In genomic region chr7:2555121-2556052, GRCh38 we compare ENCODE assay signal across 1 cellular context.
TF ChIP-seq lines count a peak whose summit lies in the region.

Gene BRAT1 (minus strand): TSS chr7:2555524. CDS start chr7:2554431, 1,093 bp downstream.

TF ChIP-seq in HEK293, 187 proteins besides CTCF, POLR2A, EP300 and RAD21 (continued from another document):
- TF ChIP-seq ZNF157 (tag by site-specific recombination; IDR thresholded peaks at IDR 0.05) = no peak
- no peak for TF ChIP-seq ZNF488 (tag by site-specific recombination; IDR thresholded peaks at IDR 0.05)
- peak; percentile 86 for TF ChIP-seq ZNF335 (tag by site-specific recombination; conservative IDR thresholded peaks at IDR 0.05)
- peak; percentile 29; the same call in 1 of the 2 replicates for TF ChIP-seq ZXDB (tag by site-specific recombination; IDR thresholded peaks at IDR 0.05)
- TF ChIP-seq ZBTB26 (tag by site-specific recombination; optimal IDR thresholded peaks at IDR 0.05) = peak; percentile 62
- 0 out of 2 replicates have a peak, but pooled peaks have one; percentile 18 for TF ChIP-seq ZNF449 (tag by site-specific recombination; IDR thresholded peaks at IDR 0.05)
- peak; percentile 89 for TF ChIP-seq ZBTB8A (tag by site-specific recombination; IDR thresholded peaks at IDR 0.05)
- 0 out of 2 replicates have a peak, but pooled peaks have one; percentile 26 for TF ChIP-seq KLF1 (tag by site-specific recombination; IDR thresholded peaks at IDR 0.05)
- no peak for TF ChIP-seq ZNF266 (tag by site-specific recombination; IDR thresholded peaks at IDR 0.05; ENCODE audit: low read depth)
- no peak for TF ChIP-seq ZNF707 (tag by site-specific recombination; IDR thresholded peaks at IDR 0.05)
- TF ChIP-seq ZNF530 (tag by site-specific recombination; IDR thresholded peaks at IDR 0.05; ENCODE audit: low read depth) = no peak
- no peak for TF ChIP-seq ZNF37A (tag by site-specific recombination; IDR thresholded peaks at IDR 0.05)
- peak; percentile 61; the same call in 1 of the 2 replicates for TF ChIP-seq SP7 (tag by site-specific recombination; IDR thresholded peaks at IDR 0.05)
- peak; percentile 84 for TF ChIP-seq ZFHX2 (tag by site-specific recombination; conservative IDR thresholded peaks at IDR 0.05)
